In genomic region chr14:52360831-52361230, GRCh38 we compare ENCODE assay signal across 1 cellular context.
TF ChIP-seq lines count a peak whose summit lies in the region.

No MANE protein-coding gene starts in this region.

TF ChIP-seq in H1, 55 proteins besides CTCF, POLR2A, EP300 and RAD21:
- TF ChIP-seq, protein P1, sequence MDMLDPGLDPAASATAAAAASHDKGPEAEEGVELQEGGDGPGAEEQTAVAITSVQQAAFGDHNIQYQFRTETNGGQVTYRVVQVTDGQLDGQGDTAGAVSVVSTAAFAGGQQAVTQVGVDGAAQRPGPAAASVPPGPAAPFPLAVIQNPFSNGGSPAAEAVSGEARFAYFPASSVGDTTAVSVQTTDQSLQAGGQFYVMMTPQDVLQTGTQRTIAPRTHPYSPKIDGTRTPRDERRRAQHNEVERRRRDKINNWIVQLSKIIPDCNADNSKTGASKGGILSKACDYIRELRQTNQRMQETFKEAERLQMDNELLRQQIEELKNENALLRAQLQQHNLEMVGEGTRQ (IDR thresholded peaks at IDR 0.05; ENCODE audit: low read length): no peak
- TF ChIP-seq SRF (IDR thresholded peaks at IDR 0.05; ENCODE audit: low read depth, low read length) (no peak), CBX8 (IDR thresholded peaks at IDR 0.05; ENCODE audit: borderline replicate concordance, low read depth, low read length) (no peak), TEAD4 (IDR thresholded peaks at IDR 0.05; ENCODE audit: low read depth, low read length) (no peak), YY1 (IDR thresholded peaks at IDR 0.05; ENCODE audit: low read depth, low read length) (no peak), SIN3A (conservative IDR thresholded peaks at IDR 0.05 in 1 of 2, IDR thresholded peaks at IDR 0.05 in 1 of 2; ENCODE audit: low read depth in 1 of 2, low read length in 2 of 2) (no peak), TAF1 (IDR thresholded peaks at IDR 0.05; ENCODE audit: low read depth, low read length) (no peak), JUN (IDR thresholded peaks at IDR 0.05; ENCODE audit: low read depth, low read length) (no peak), GABPA (IDR thresholded peaks at IDR 0.05; ENCODE audit: borderline replicate concordance, insufficient read depth, low read length) (no peak), GTF2F1 (IDR thresholded peaks at IDR 0.05; ENCODE audit: borderline replicate concordance, low read depth, low read length) (no peak), NRF1 (IDR thresholded peaks at IDR 0.05; ENCODE audit: low read depth, low read length) (no peak), MAFK (IDR thresholded peaks at IDR 0.05; ENCODE audit: low read depth, low read length) (no peak), BRCA1 (IDR thresholded peaks at IDR 0.05; ENCODE audit: low read depth, low read length) (no peak), POLR2AphosphoS5 (IDR thresholded peaks at IDR 0.05; ENCODE audit: low read depth, low read length) (no peak), CEBPB (IDR thresholded peaks at IDR 0.05; ENCODE audit: low read depth, low read length) (no peak)
- TF ChIP-seq, protein P2, sequence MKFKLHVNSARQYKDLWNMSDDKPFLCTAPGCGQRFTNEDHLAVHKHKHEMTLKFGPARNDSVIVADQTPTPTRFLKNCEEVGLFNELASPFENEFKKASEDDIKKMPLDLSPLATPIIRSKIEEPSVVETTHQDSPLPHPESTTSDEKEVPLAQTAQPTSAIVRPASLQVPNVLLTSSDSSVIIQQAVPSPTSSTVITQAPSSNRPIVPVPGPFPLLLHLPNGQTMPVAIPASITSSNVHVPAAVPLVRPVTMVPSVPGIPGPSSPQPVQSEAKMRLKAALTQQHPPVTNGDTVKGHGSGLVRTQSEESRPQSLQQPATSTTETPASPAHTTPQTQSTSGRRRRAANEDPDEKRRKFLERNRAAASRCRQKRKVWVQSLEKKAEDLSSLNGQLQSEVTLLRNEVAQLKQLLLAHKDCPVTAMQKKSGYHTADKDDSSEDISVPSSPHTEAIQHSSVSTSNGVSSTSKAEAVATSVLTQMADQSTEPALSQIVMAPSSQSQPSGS (IDR thresholded peaks at IDR 0.05; ENCODE audit: low read length): no peak
- TF ChIP-seq, protein P3, sequence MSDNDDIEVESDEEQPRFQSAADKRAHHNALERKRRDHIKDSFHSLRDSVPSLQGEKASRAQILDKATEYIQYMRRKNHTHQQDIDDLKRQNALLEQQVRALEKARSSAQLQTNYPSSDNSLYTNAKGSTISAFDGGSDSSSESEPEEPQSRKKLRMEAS (IDR thresholded peaks at IDR 0.05): no peak
